26 cellular contexts compared by ENCODE assay signal in genomic region chr22:30233582-30233981, GRCh38. TPM values are rescaled to one million over a fixed set of nuclear protein-coding genes. Genes with fewer than 3 reads are reported as not detected.
"Had no signal": no experiment of that assay in that cellular context is flagged by ENCODE, and none has a peak within 500 bp of the region (broad histone marks: within the 10 kb centered on the region; RNA-seq: fewer than 3 reads in every experiment).

No MANE protein-coding gene starts in this region.

- H3K27me3 Mint-ChIP-seq: activated CD4-positive, alpha-beta memory T cell treated with anti-CD3 and anti-CD28 coated beads for 36 hours; activated CD4-positive, alpha-beta T cell treated with anti-CD3 and anti-CD28 coated beads, Interleukin-2, amount 10 ng/mL, durations not matched to agents 7 days and 5 days; activated naive CD8-positive, alpha-beta T cell treated with anti-CD3 and anti-CD28 coated beads, Interleukin-2, amount 10 ng/mL, durations not matched to agents 7 days and 5 days; central memory CD8-positive, alpha-beta T cell; T-helper 17 cell had no signal

- H3K27ac ChIP-seq: adrenal gland, body of pancreas had no signal

- H3K27me3 ChIP-seq: adrenal gland, body of pancreas had no signal

- H3K36me3 ChIP-seq: adrenal gland had no signal

- H3K4me3 Mint-ChIP-seq: activated B cell treated with CpG ODN at 0.5 μM for 24 hours; activated CD4-positive, alpha-beta memory T cell treated with anti-CD3 and anti-CD28 coated beads for 36 hours; activated CD4-positive, alpha-beta T cell treated with anti-CD3 and anti-CD28 coated beads, Interleukin-2, amount 10 ng/mL, durations not matched to agents 7 days and 5 days; activated naive CD8-positive, alpha-beta T cell treated with anti-CD3 and anti-CD28 coated beads, Interleukin-2, amount 10 ng/mL, durations not matched to agents 7 days and 5 days; central memory CD8-positive, alpha-beta T cell; T-helper 17 cell had no signal

- H3K27ac Mint-ChIP-seq: activated B cell treated with CpG ODN at 0.5 μM for 24 hours; activated CD4-positive, alpha-beta memory T cell treated with anti-CD3 and anti-CD28 coated beads for 36 hours; activated CD4-positive, alpha-beta T cell treated with anti-CD3 and anti-CD28 coated beads, Interleukin-2, amount 10 ng/mL, durations not matched to agents 7 days and 5 days; activated naive CD8-positive, alpha-beta T cell treated with anti-CD3 and anti-CD28 coated beads, Interleukin-2, amount 10 ng/mL, durations not matched to agents 7 days and 5 days; T-helper 17 cell had no signal

- H3K4me1 Mint-ChIP-seq: activated B cell treated with CpG ODN at 0.5 μM for 24 hours; central memory CD8-positive, alpha-beta T cell had no signal

- ATAC-seq: body of pancreas, PC-3, T-helper 17 cell had no signal

- H3K4me3 ChIP-seq: adrenal gland, body of pancreas had no signal

- H3K36me3 Mint-ChIP-seq: activated CD4-positive, alpha-beta memory T cell treated with anti-CD3 and anti-CD28 coated beads for 36 hours had no signal

- H3K9me3 Mint-ChIP-seq: activated B cell treated with CpG ODN at 0.5 μM for 24 hours; activated CD4-positive, alpha-beta memory T cell treated with anti-CD3 and anti-CD28 coated beads for 36 hours; activated CD4-positive, alpha-beta T cell treated with anti-CD3 and anti-CD28 coated beads, Interleukin-2, amount 10 ng/mL, durations not matched to agents 7 days and 5 days; central memory CD8-positive, alpha-beta T cell had no signal

- H3K9me3 ChIP-seq: adrenal gland, body of pancreas had no signal

- DNase-seq: activated B cell treated with CpG ODN at 0.5 μM for 24 hours; activated CD4-positive, alpha-beta memory T cell treated with anti-CD3 and anti-CD28 coated beads for 36 hours; activated CD4-positive, alpha-beta T cell treated with anti-CD3 and anti-CD28 coated beads for 1 hour; activated CD4-positive, alpha-beta T cell treated with anti-CD3 and anti-CD28 coated beads, Interleukin-2, amount 10 ng/mL, durations not matched to agents 7 days and 5 days; activated CD8-positive, alpha-beta memory T cell treated with anti-CD3 and anti-CD28 coated beads, Interleukin-2, amount 50 U/mL, for 4 hours; activated naive CD4-positive, alpha-beta T cell treated with anti-CD3 and anti-CD28 coated beads, Interleukin-2, amount 50 U/mL, for 16 hours; activated naive CD8-positive, alpha-beta T cell treated with anti-CD3 and anti-CD28 coated beads, Interleukin-2, amount 10 ng/mL, durations not matched to agents 7 days and 5 days; activated T-cell treated with anti-CD3 and anti-CD28 coated beads, Interleukin-2, amount 50 U/mL, for 1 hour; adrenal gland; anterior cingulate cortex; body of pancreas; KG1; NCI-H1048; NCI-H146; NCI-H187 treated with DMSO at 0.1 percent for 48 hours; NCI-H2081 treated with DMSO at 0.1 percent for 48 hours; NCI-H446; NCI-H524; PC-3; SIG-M5; T-helper 17 cell; T-helper 9 cell had no signal

RNA-seq across cellular contexts. Expression of gene OSM, which starts 33.1 kb away (rescaled TPM):
- total RNA-seq: body of pancreas, LHCN-M2, M059J, PC-3, RPMI7951 had no signal
